Comparison of ENCODE assay signal across 17 cellular contexts in the genomic region with DNA sequence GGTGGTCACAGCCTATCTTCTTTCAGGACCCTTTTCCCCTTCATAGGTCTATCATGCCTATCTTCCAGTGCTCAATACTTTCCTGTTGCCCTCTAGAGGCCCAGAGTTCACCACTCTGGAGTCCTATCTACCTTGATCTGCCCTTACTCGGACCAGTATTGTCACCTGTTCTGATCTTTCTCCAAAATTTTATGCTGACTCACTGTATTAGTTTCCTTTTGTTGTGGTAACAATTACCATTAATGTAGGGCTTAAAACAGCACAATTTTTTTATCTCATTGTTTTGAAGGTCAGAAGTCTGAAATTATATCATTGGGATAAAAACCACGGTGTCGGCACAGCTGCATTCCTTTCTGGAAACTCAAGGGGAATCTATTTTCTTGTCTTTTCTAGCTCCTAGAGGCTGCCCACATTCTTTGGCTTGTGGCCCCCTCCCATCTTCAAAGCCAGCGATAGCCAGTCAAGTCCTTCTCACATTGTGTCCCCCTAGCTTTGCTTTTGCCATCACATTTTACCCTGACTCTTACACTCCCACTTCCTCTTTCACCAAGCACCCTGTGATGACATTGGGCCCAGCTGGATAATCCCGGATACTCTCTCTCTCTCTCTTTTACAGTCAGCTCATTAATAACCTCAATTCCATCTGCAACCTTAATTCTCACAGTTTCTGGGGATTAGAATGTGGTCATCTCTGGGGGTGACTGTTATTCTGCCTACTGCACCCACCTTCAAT. TPM values are rescaled to one million over a fixed set of nuclear protein-coding genes. Genes with fewer than 3 reads are reported as not detected.
A peak's percentile ranks its signal among the peaks of the same experiment; 100 is the strongest.
DNase-seq lines count a peak whose midpoint lies in the region; ATAC-seq, FAIRE-seq and TF ChIP-seq lines count a peak whose summit lies in the region.
"Had no signal": no experiment of that assay in that cellular context is flagged by ENCODE, and none has a peak within 500 bp of the region (broad histone marks: within the 10 kb centered on the region; RNA-seq: fewer than 3 reads in every experiment).

No MANE protein-coding gene starts in this region.

- no peaks in the 10 kb centered on the region for H3K36me3 ChIP-seq in K562 (ENCODE audit: control insufficient read depth, insufficient read depth, low read length)
- H3K36me3 ChIP-seq: BE2C had no signal

- TF ChIP-seq CTCF in NB4 (IDR thresholded peaks at IDR 0.05; ENCODE audit: low read depth, low read length) (no peak), K562 (IDR thresholded peaks at IDR 0.05 in 2 of 3, conservative IDR thresholded peaks at IDR 0.05 in 1 of 3; ENCODE audit: insufficient read depth in 2 of 3, low read depth in 1 of 3, low read length in 3 of 3) (no peak), nephron (IDR thresholded peaks at IDR 0.05; ENCODE audit: unreplicated experiment in 3 of 3) (no peak), dorsolateral prefrontal cortex (IDR thresholded peaks at IDR 0.05 in 54 of 56, conservative IDR thresholded peaks at IDR 0.05 in 2 of 56; ENCODE audit: low read depth in 1 of 56, partially characterized antibody in 56 of 56) (no peak)

- no peaks in the 10 kb centered on the region for H3K27me3 Mint-ChIP-seq in nephron (ENCODE audit: low read depth)

- in situ Hi-C loops in Caki2 (cut with HindIII; ENCODE audit: low pct_unique_long_range_greater_than_20kb, low sequenced_read_pairs) = no loop called here
- in situ Hi-C loops in K562 (cut with MboI) = no loop called here

- H3K4me3 ChIP-seq in NB4 (ENCODE audit: low read depth, low read length) (no peak overlapping the region), K562 (no peak overlapping the region), dorsolateral prefrontal cortex (no peak overlapping the region)

- CTCF ChIA-PET in K562 (lab: Yijun Ruan, JAX; ENCODE audit: low intra/inter-chr PET ratio) = no interaction called here

- POLR2A ChIA-PET in K562 (lab: Yijun Ruan, JAX) = no interaction called here

- H4K20me1 ChIP-seq in K562 (replicated peaks; ENCODE audit: control insufficient read depth, insufficient read depth, low read length) = no peaks in the 10 kb centered on the region

- H3K9me1 ChIP-seq in K562 (ENCODE audit: control insufficient read depth, insufficient read depth, low read length) = no peaks in the 10 kb centered on the region

- 2% methylated on average over 5 of the region's 5 CpGs for WGBS in K562 (ENCODE audit: insufficient coverage, low coverage, missing lambda C conversion rate)

- H3K36me3 Mint-ChIP-seq in nephron (ENCODE audit: low read depth) = no peaks in the 10 kb centered on the region
- H3K36me3 Mint-ChIP-seq: CD4-positive, alpha-beta memory T cell had no signal

- no peak for FAIRE-seq in K562 (lab: Jason Lieb, UNC)
- FAIRE-seq: H1 had no signal

- H3K27me3 ChIP-seq in K562 (ENCODE audit: control insufficient read depth in 2 of 2, insufficient read depth in 2 of 2, low read length in 2 of 2) (no peaks in the 10 kb centered on the region), dorsolateral prefrontal cortex (peaks cover 0 to 4% (median 0%) of the 10 kb centered on the region in 45 donors)
- H3K27me3 ChIP-seq: BE2C had no signal

- no peaks in the 10 kb centered on the region for H3K9me3 ChIP-seq in K562 (replicated peaks; ENCODE audit: control insufficient read depth, insufficient read depth, low read depth, low read length)
- H3K9me3 ChIP-seq: BE2C had no signal

- H3K9me3 Mint-ChIP-seq in nephron = peaks cover 10% of the 10 kb centered on the region

- TF ChIP-seq EP300 in K562 (IDR thresholded peaks at IDR 0.05; ENCODE audit: low read length) = no peak

- peak; percentile 17 for DNase-seq in Caki2 (ENCODE audit: low read depth)
- DNase-seq in NB4 (ENCODE audit: low read depth) = peak; percentile 13
- no peak for DNase-seq in K562 (ENCODE audit: extremely low read depth in 1 of 4, low spot score in 3 of 4)
- no peak for DNase-seq in DMS 273 (lab: John Stamatoyannopoulos, UW; ENCODE audit: unreplicated experiment)
- DNase-seq in dorsolateral prefrontal cortex = no peak
- DNase-seq: BE2C; CD4-positive, alpha-beta memory T cell; DMS 273 treated with DMSO at 0.1 percent for 48 hours; Kasumi-1; NCI-H1048; NCI-H2227 treated with DMSO at 0.1 percent for 48 hours; NCI-H526 treated with DMSO at 0.1 percent for 48 hours had no signal

- peak overlapping the region; percentile 6 to 89 (median 83) for H3K27ac Mint-ChIP-seq in nephron
- H3K27ac Mint-ChIP-seq: CD4-positive, alpha-beta memory T cell had no signal

- no TSS peak for BruUV-seq in K562 (replicated peaks; lab: Mats Ljungman, UMichigan)

- intact Hi-C loops in K562 (cut with micrococcal nuclease) (no loop called here), dorsolateral prefrontal cortex (cut with DNase I) (no loop called here)

- TF ChIP-seq RAD21 in K562 (CRISPR knock-in tag; conservative IDR thresholded peaks at IDR 0.05 in 1 of 2, IDR thresholded peaks at IDR 0.05 in 1 of 2) = no peak

- H3K27ac ChIP-seq in K562 (ENCODE audit: extremely low read depth, low read depth, low read length) (no peak overlapping the region), dorsolateral prefrontal cortex (no peak overlapping the region)

- H3K4me1 Mint-ChIP-seq in nephron = peaks cover 27% of the 10 kb centered on the region

- no peak overlapping the region for H2AFZ ChIP-seq in K562 (ENCODE audit: low read depth, low read length)

- ATAC-seq in K562 (no peak), HG02852 (IDR thresholded peaks at IDR 0.05; ENCODE audit: unreplicated experiment) (no peak)
- ATAC-seq: Right ventricle myocardium inferior, SK-N-SH treated with all-trans-retinoic acid at 6 μM for 48 hours had no signal

- no peak overlapping the region for H3K4me2 ChIP-seq in K562 (ENCODE audit: insufficient read depth, low read length)

- no peak overlapping the region for H3K9ac ChIP-seq in K562 (ENCODE audit: insufficient read depth in 1 of 2, low read depth in 2 of 2, low read length in 2 of 2)

- no peak overlapping the region for H3K4me3 Mint-ChIP-seq in nephron

- TF ChIP-seq POLR2A in NB4 (IDR thresholded peaks at IDR 0.05; ENCODE audit: extremely low read depth, insufficient read length) = no peak
- TF ChIP-seq POLR2A in K562 (conservative IDR thresholded peaks at IDR 0.05) = no peak

- no peaks in the 10 kb centered on the region for H3K79me2 ChIP-seq in K562 (ENCODE audit: control insufficient read depth, insufficient read depth, low read length)

- H3K4me1 ChIP-seq in K562 (replicated peaks in 1 of 2; ENCODE audit: control insufficient read depth in 2 of 2, insufficient read depth in 2 of 2, low read length in 2 of 2) = no peaks in the 10 kb centered on the region
- H3K4me1 ChIP-seq: BE2C had no signal

RNA-seq across cellular contexts. Expression of a gene that starts 54.6 kb away (rescaled TPM):
- total RNA-seq in Caki2 (2014; rRNA removed; shearing (Covaris generic); ENCODE audit: low replicate concordance) = 24.2 and 39.6 TPM in 2 replicates
- total RNA-seq in K562 (2011; cell fraction: chromatin; rRNA removed; ENCODE audit: low replicate concordance) = 18.0 and 30.5 TPM in 2 replicates
- 27.0 and 32.6 TPM in 2 replicates for total RNA-seq in K562 (2011; cell fraction: nucleolus; rRNA removed)
- 20.5 and 25.3 TPM in 2 replicates for total RNA-seq in K562 (2011; cell fraction: nucleoplasm; rRNA removed)
- 130 and 174 TPM in 2 replicates for total RNA-seq in K562 (2014; rRNA removed)
- total RNA-seq in K562 (2014; rRNA removed; fragmentation: Illumina TruSeq; extraction: Trizol) = 170 and 211 TPM in 2 replicates
- total RNA-seq in K562 (2015; rRNA removed; fragmentation: Illumina TruSeq; extraction: Trizol) = 153 and 155 TPM in 2 replicates
- total RNA-seq in K562 (2021) = 161 and 163 TPM in 2 replicates
- 53.7 and 74.3 TPM in 2 replicates for polyA plus RNA-seq in K562 (2011; rRNA removed)
- 42.4 and 46.0 TPM in 2 replicates for polyA plus RNA-seq in K562 (2011; cell fraction: cytosol; rRNA removed)
- polyA plus RNA-seq in K562 (2011; cell fraction: nucleus; rRNA removed) = 27.2 and 35.3 TPM in 2 replicates
- polyA plus RNA-seq in K562 (2012) = 78.0 and 146 TPM in 2 replicates
- polyA plus RNA-seq in K562 (2014; fragmentation: Illumina TruSeq; extraction: Trizol) = 139 and 142 TPM in 2 replicates
- 100 to 1,000 TPM; 175 to 227 TPM for polyA plus RNA-seq in K562 (2014; fragmentation: Nextera tagmentation; extraction: Ambion mirVana)
- 100 and 105 TPM in 2 replicates for polyA plus RNA-seq in K562 (2014; rRNA removed)
- polyA minus RNA-seq in K562 (2011; rRNA and poly(A)+ RNA removed) = 33.7 and 48.0 TPM in 2 replicates
- 38.7 and 46.1 TPM in 2 replicates for polyA minus RNA-seq in K562 (2011; cell fraction: cytosol; rRNA and poly(A)+ RNA removed)
- polyA minus RNA-seq in K562 (2011; cell fraction: nucleus; rRNA and poly(A)+ RNA removed) = 24.5 and 33.1 TPM in 2 replicates
- total RNA-seq in dorsolateral prefrontal cortex = 10 to 100 TPM; 17.3 to 34.6 (median 24.2) TPM

Comparison
In these comparisons a context has a peak if more than half of its experiments do, and no peak if none do; other contexts are left out.
1. DNase-seq: peak in Caki2 (single experiment) and NB4 (single experiment); none in K562 (0 of 4), DMS 273 (single experiment) and dorsolateral prefrontal cortex (0 of 10).